In the genomic region with DNA sequence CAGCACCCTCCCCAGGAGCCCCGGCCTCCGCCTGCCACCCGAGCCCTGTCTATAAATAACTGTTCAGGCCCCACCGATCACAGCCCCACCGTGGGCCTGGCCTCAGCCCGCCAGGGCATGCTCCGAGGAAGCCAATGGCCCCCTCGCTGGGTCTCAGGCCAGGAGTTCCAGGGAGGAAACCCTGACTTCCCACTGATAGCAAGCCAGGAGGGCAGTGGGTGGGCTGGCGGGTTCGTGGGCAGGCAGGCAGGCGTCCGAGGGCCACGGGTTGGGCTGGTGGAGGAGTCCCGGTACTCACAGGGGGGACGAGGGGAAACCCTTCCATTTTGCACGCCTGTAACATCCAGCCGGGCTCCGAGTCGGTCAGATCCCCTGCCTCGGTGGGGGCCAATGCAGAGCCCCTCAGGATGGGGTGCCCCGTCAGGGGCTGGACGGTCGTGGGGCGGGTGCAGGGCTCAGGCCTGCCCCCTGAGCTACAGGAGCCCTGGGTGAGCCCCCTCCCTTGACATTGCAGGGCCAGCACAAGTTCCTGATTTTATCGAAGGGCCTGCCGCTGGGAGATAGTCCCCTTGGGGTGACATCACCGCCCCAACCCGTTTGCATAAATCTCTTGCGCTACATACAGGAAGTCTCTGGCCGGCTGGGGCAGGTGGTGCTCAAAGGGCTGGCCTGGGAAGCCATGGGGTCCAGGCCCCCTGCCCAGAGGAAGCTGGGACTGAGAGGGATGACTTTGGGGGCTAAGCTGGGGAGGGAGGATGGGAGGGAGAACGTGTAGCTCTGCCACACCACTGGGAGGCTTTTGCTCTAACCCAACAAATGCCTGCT, we compare ENCODE assay signal across 8 cellular contexts. TPM values are rescaled to one million over a fixed set of nuclear protein-coding genes. Genes with fewer than 3 reads are reported as not detected.
DNase-seq lines count a peak whose midpoint lies in the region; ATAC-seq and TF ChIP-seq lines count a peak whose summit lies in the region.
"Had no signal": no experiment of that assay in that cellular context is flagged by ENCODE, and none has a peak within 500 bp of the region (broad histone marks: within the 10 kb centered on the region; RNA-seq: fewer than 3 reads in every experiment).

Gene SPI1, minus strand, starts transcription at position 537 of the 825 bp plus-strand sequence. Its CDS starts 194 bp downstream, at position 343.

- H3K27ac Mint-ChIP-seq in WTC11 (no peak within 1 kb of the TSS), MCF 10A (ENCODE audit: low read depth, unreplicated experiment) (no peak within 1 kb of the TSS)

- H3K9me3 ChIP-seq in mucosa of descending colon = no peaks in the 10 kb centered on the region

- H3K27me3 Mint-ChIP-seq in WTC11 (ENCODE audit: low read depth) (no peaks in the 10 kb centered on the region; the same call in 1 of the 2 replicates), MCF 10A (ENCODE audit: insufficient read depth, unreplicated experiment) (no peaks in the 10 kb centered on the region)

- ATAC-seq in GM19328 (IDR thresholded peaks at IDR 0.05; ENCODE audit: unreplicated experiment) = peak; percentile 70
- peak; percentile 77 for ATAC-seq in HG03135 (IDR thresholded peaks at IDR 0.05; ENCODE audit: unreplicated experiment)
- peak; percentile 7; the same call in 1 of the 2 replicates for ATAC-seq in WTC11
- peak; percentile 73 for ATAC-seq in mucosa of descending colon

- POLR2A ChIA-PET in WTC11 (lab: Charles Lee) (no interaction called here), MCF 10A (lab: Yijun Ruan, JAX) (interaction anchor here (0.6 kb wide), 1 partner anchor 30 kb away, joined by 3 read pairs; the partner anchor contains the start of gene SLC39A13)

- no peaks in the 10 kb centered on the region for H3K9me3 Mint-ChIP-seq in WTC11
- H3K9me3 Mint-ChIP-seq in MCF 10A (ENCODE audit: unreplicated experiment) = no peaks in the 10 kb centered on the region

- intact Hi-C loops in mucosa of descending colon (cut with DNase I, micrococcal nuclease) = loop anchor here in 1 of 2 donors (10.0 kb wide), 1 partner anchor 77 kb away; no protein-coding TSS in a partner anchor
- intact Hi-C loops in MCF 10A (cut with micrococcal nuclease) = no loop called here

- H3K4me1 Mint-ChIP-seq in WTC11 (peaks cover 2% of the 10 kb centered on the region; the same call in 1 of the 2 replicates), MCF 10A (ENCODE audit: insufficient read depth, unreplicated experiment) (peaks cover 9% of the 10 kb centered on the region)

- CTCF ChIA-PET in WTC11 (lab: Charles Lee) = interaction anchor here (0.8 to 0.9 kb wide), 2 partner anchors 23 to 76 kb away, joined by 3 to 6 read pairs; no protein-coding TSS in a partner anchor
- CTCF ChIA-PET in MCF 10A (lab: Yijun Ruan, JAX) = interaction anchor here (0.5 to 1.6 kb wide), 4 partner anchors 11 to 158 kb away, joined by 3 to 4 read pairs (median 3); no protein-coding TSS in a partner anchor

- DNase-seq in WTC11 (ENCODE audit: low spot score) = no peak
- peak; percentile 46 to 85 (median 59) for DNase-seq in mucosa of descending colon
- no peak for DNase-seq in NCI-H774 (lab: John Stamatoyannopoulos, UW)
- DNase-seq in cerebellar cortex (ENCODE audit: low spot score) = no peak
- DNase-seq in MCF 10A (ENCODE audit: unreplicated experiment) = no peak

- no peaks in the 10 kb centered on the region for H3K4me1 ChIP-seq in mucosa of descending colon (ENCODE audit: low read depth)

- H3K4me3 ChIP-seq in mucosa of descending colon = no peak within 1 kb of the TSS

- no peaks in the 10 kb centered on the region for H3K36me3 Mint-ChIP-seq in WTC11
- no peaks in the 10 kb centered on the region for H3K36me3 Mint-ChIP-seq in MCF 10A (ENCODE audit: insufficient read depth, unreplicated experiment)

- BruUV-seq in MCF 10A (replicated peaks; lab: Mats Ljungman, UMichigan) = no TSS peak

- TF ChIP-seq CTCF in WTC11 (IDR thresholded peaks at IDR 0.05) (no peak), mucosa of descending colon (IDR thresholded peaks at IDR 0.05) (no peak), MCF 10A (IDR thresholded peaks at IDR 0.05; ENCODE audit: unreplicated experiment) (no peak)

- H3K4me3 Mint-ChIP-seq in WTC11 (no peak within 1 kb of the TSS), MCF 10A (ENCODE audit: unreplicated experiment) (no peak within 1 kb of the TSS)

- no peaks in the 10 kb centered on the region for H3K36me3 ChIP-seq in mucosa of descending colon (ENCODE audit: low read depth)

TF ChIP-seq in WTC11, 78 proteins besides CTCF, POLR2A, EP300 and RAD21:
- TF ChIP-seq ELF4 (CRISPR knock-in tag; IDR thresholded peaks at IDR 0.05; ENCODE audit: low read depth) (no peak), MYBL2 (CRISPR knock-in tag; IDR thresholded peaks at IDR 0.05) (no peak), SMAD3 (CRISPR knock-in tag; IDR thresholded peaks at IDR 0.05; ENCODE audit: borderline replicate concordance) (no peak), ZNF263 (CRISPR knock-in tag; IDR thresholded peaks at IDR 0.05; ENCODE audit: low read depth) (no peak), ZNF121 (CRISPR knock-in tag; IDR thresholded peaks at IDR 0.05) (no peak), HMGA2 (CRISPR knock-in tag; IDR thresholded peaks at IDR 0.05) (no peak), PREB (CRISPR knock-in tag; IDR thresholded peaks at IDR 0.05; ENCODE audit: borderline replicate concordance) (no peak), NR3C1 (CRISPR knock-in tag; conservative IDR thresholded peaks at IDR 0.05; ENCODE audit: low read depth) (no peak), EMX1 (CRISPR knock-in tag; IDR thresholded peaks at IDR 0.05) (no peak), TEAD4 (CRISPR knock-in tag; IDR thresholded peaks at IDR 0.05) (no peak), ZMAT4 (CRISPR knock-in tag; IDR thresholded peaks at IDR 0.05) (no peak), FOXK1 (CRISPR knock-in tag; IDR thresholded peaks at IDR 0.05) (no peak), ZNF281 (CRISPR knock-in tag; IDR thresholded peaks at IDR 0.05) (no peak), NFYB (CRISPR knock-in tag; conservative IDR thresholded peaks at IDR 0.05; ENCODE audit: low read depth) (no peak), ETV6 (CRISPR knock-in tag; IDR thresholded peaks at IDR 0.05) (no peak), ZBTB21 (CRISPR knock-in tag; IDR thresholded peaks at IDR 0.05; ENCODE audit: borderline replicate concordance) (no peak), GTF2I (CRISPR knock-in tag; conservative IDR thresholded peaks at IDR 0.05) (no peak), TP53 (CRISPR knock-in tag; IDR thresholded peaks at IDR 0.05) (no peak)
- TF ChIP-seq, protein P1, sequence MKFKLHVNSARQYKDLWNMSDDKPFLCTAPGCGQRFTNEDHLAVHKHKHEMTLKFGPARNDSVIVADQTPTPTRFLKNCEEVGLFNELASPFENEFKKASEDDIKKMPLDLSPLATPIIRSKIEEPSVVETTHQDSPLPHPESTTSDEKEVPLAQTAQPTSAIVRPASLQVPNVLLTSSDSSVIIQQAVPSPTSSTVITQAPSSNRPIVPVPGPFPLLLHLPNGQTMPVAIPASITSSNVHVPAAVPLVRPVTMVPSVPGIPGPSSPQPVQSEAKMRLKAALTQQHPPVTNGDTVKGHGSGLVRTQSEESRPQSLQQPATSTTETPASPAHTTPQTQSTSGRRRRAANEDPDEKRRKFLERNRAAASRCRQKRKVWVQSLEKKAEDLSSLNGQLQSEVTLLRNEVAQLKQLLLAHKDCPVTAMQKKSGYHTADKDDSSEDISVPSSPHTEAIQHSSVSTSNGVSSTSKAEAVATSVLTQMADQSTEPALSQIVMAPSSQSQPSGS (CRISPR knock-in tag; IDR thresholded peaks at IDR 0.05; ENCODE audit: borderline replicate concordance, low read depth) = no peak

RNA-seq across cellular contexts. Expression of gene SPI1, which starts in this region (rescaled TPM):
- total RNA-seq in WTC11 (2021) (0.21 to 0.59 TPM (median 0.39 TPM) in 3 replicates), mucosa of descending colon (10 to 100 TPM in 2 of 3 donors, 1 to 10 TPM in 1; 4.9 to 21.0 (median 20.6) TPM), MCF 10A (2022) (not detected in 2 replicates)
- total RNA-seq: T-helper 2 cell treated with Interferon-gamma antibody and Interleukin-4, amounts not matched to agents 100 ng/mL and 5 ng/mL, for 36 hours had no signal

Comparison
In these comparisons a context has a peak if more than half of its experiments do, and no peak if none do; other contexts are left out.
1. Peak in ATAC-seq in WTC11; RNA of the gene not detected or under 1 TPM.
2. ATAC-seq: peak in every context shown above with its lines; median percentile 77 in HG03135; 73 in mucosa of descending colon; 70 in GM19328; 7 in WTC11.
3. DNase-seq: peak in mucosa of descending colon (3 of 3); none in WTC11 (single experiment), NCI-H774 (single experiment), cerebellar cortex (single experiment) and MCF 10A (single experiment).